ENCODE assay signal across 8 cellular contexts in the genomic region with DNA sequence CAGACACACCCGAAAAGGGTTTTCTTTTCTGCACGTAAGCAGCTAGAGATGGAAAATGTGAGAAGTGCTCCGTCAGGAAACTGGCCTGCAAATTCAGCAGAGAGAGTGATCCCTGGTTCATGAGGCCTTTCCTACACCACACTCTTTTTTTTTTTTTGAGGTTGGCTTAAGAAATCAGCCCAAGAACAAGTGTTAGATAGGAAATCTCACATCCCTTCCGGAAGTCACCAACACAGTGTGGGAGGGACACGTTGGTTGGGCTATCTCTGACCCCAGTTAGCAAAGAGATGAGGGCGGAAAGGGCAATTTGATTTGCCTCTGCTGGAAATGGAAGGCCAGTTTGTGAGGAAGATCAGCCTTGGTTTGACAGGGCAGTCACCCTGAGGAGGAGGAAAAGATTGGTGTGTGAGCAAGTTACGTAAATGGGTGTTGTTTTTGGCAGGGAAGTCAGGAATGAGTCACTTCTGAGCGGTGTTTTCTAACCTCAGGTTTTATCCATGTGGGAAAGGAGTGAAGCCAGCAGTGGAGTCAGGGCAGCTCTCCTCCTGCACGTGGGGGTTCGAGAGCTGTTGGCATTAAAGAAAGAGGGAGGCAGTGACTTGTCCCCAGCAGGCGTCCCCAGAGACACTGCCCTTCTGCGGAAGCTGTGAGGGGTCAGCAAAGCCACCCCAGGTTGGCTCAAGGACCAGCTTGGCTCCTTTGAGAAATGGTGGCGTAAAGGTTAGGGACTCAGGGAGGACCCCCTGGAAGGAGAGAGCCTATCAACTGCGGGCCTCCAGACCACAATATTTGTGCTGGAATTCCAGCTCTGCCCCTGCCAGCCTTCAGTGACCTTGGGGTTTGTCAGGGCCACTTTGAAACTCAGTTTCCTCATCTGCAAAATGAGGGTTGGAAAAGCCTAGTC.
A peak's percentile ranks its signal among the peaks of the same experiment; 100 is the strongest.
DNase-seq lines count a peak whose midpoint lies in the region; ATAC-seq lines count a peak whose summit lies in the region.

No MANE protein-coding gene starts in this region.

- peak overlapping the region; percentile 40 for H3K9ac ChIP-seq in skeletal muscle satellite cell (ENCODE audit: low read depth, low read length)

- H3K27ac Mint-ChIP-seq in activated naive CD8-positive, alpha-beta T cell treated with anti-CD3 and anti-CD28 coated beads for 36 hours, result peak overlapping the region; percentile 90

- peaks cover 65% of the 10 kb centered on the region for H3K36me3 Mint-ChIP-seq in activated naive CD8-positive, alpha-beta T cell treated with anti-CD3 and anti-CD28 coated beads for 36 hours

- peak overlapping the region; percentile 23 for H3K4me2 ChIP-seq in skeletal muscle satellite cell (ENCODE audit: low read length)

- H3K4me1 Mint-ChIP-seq in activated naive CD8-positive, alpha-beta T cell treated with anti-CD3 and anti-CD28 coated beads for 36 hours, result peaks cover 62% of the 10 kb centered on the region

- H3K4me3 Mint-ChIP-seq in activated naive CD8-positive, alpha-beta T cell treated with anti-CD3 and anti-CD28 coated beads for 36 hours, result peak overlapping the region; percentile 44

- H3K27me3 ChIP-seq in skeletal muscle satellite cell (ENCODE audit: control insufficient read depth, insufficient read depth, low read length), result no peaks in the 10 kb centered on the region

- DNase-seq in Ammon's horn (ENCODE audit: low spot score) (peak; percentile 28), LoVo (ENCODE audit: low spot score) (peak; percentile 88), left ventricle myocardium superior (peak; percentile 43), GOT3 (lab: John Stamatoyannopoulos, UW) (no peak), NCI-H510A treated with DMSO at 0.1 percent for 48 hours (lab: John Stamatoyannopoulos, UW) (no peak)
- peak; percentile 23 for DNase-seq in activated naive CD8-positive, alpha-beta T cell treated with anti-CD3 and anti-CD28 coated beads for 36 hours
- DNase-seq in NK-92 treated with Interleukin-12 subunit alpha and Interleukin-12 subunit beta, amount 100 ng/mL, for 24 hours (lab: John Stamatoyannopoulos, UW), result no peak

- H3K4me1 ChIP-seq in skeletal muscle satellite cell (ENCODE audit: control insufficient read depth, insufficient read depth, low read length), result peaks cover 34% of the 10 kb centered on the region

- H3K4me3 ChIP-seq in skeletal muscle satellite cell (ENCODE audit: low read length), result no peak overlapping the region

- H3K9me3 Mint-ChIP-seq in activated naive CD8-positive, alpha-beta T cell treated with anti-CD3 and anti-CD28 coated beads for 36 hours, result peaks cover 23% of the 10 kb centered on the region

- peak; percentile 87 for ATAC-seq in left ventricle myocardium superior

- H3K27me3 Mint-ChIP-seq in activated naive CD8-positive, alpha-beta T cell treated with anti-CD3 and anti-CD28 coated beads for 36 hours, result no peaks in the 10 kb centered on the region

- intact Hi-C loops in left ventricle myocardium superior (cut with micrococcal nuclease), result no loop called here

- no peaks in the 10 kb centered on the region for H3K36me3 ChIP-seq in skeletal muscle satellite cell (ENCODE audit: insufficient read depth, low read length)

- no peaks in the 10 kb centered on the region for H3K9me3 ChIP-seq in skeletal muscle satellite cell (replicated peaks; ENCODE audit: low read length)

Comparison
In these comparisons a context has a peak if more than half of its experiments do, and no peak if none do; other contexts are left out.
1. DNase-seq: peak in Ammon's horn (single experiment), LoVo (single experiment), activated naive CD8-positive, alpha-beta T cell treated with anti-CD3 and anti-CD28 coated beads for 36 hours (single experiment) and left ventricle myocardium superior (single experiment); none in GOT3 (single experiment), NK-92 treated with Interleukin-12 subunit alpha and Interleukin-12 subunit beta, amount 100 ng/mL, for 24 hours (single experiment) and NCI-H510A treated with DMSO at 0.1 percent for 48 hours (single experiment).